19 cellular contexts compared by ENCODE assay signal in the genomic region with DNA sequence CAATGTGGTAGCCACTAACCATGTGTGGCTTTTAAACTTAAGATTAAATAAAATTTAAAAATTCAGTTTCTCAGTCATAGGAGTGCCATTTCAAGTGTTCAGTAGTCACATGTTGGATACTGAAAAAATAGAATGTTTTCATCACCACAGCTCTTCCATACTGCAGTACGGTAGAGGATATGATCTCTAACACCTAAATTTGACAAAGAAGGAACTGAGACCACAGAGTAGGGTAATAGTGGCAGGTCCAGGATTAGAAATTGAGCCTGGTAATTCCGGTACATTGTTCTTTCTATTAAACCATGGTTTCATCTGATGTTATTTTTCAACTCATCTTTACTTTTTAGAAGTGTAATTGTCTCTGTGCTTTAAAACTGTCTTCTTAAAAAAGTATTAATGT.
DNase-seq lines count a peak whose midpoint lies in the region; ATAC-seq and TF ChIP-seq lines count a peak whose summit lies in the region.
"Had no signal": no experiment of that assay in that cellular context is flagged by ENCODE, and none has a peak within 500 bp of the region (broad histone marks: within the 10 kb centered on the region; RNA-seq: fewer than 3 reads in every experiment).

No MANE protein-coding gene starts in this region.

- H3K27ac ChIP-seq in MM.1S (ENCODE audit: low read length) (peak overlapping the region; percentile 41; the same call in 1 of the 2 replicates), esophagus muscularis mucosa (replicated peaks in 1 of 4) (no peak overlapping the region)
- H3K27ac ChIP-seq: dorsolateral prefrontal cortex, hepatocyte, left ventricle myocardium inferior, suprapubic skin had no signal

- WGBS in esophagus muscularis mucosa, result 81% methylated on average over 2 of the region's 2 CpGs

- ATAC-seq in GM18858 (IDR thresholded peaks at IDR 0.05; ENCODE audit: unreplicated experiment) (peak; percentile 82), GM21390 (IDR thresholded peaks at IDR 0.05; ENCODE audit: unreplicated experiment) (peak; percentile 93), HG02938 (IDR thresholded peaks at IDR 0.05; ENCODE audit: unreplicated experiment) (peak; percentile 73), Right ventricle myocardium inferior (no peak)

- DNase-seq in MM.1S (peak; percentile 23), esophagus muscularis mucosa (ENCODE audit: extremely low spot score) (no peak), Right ventricle myocardium inferior (ENCODE audit: missing footprints) (no peak), iPS-NIHi11 (ENCODE audit: low spot score) (no peak)
- DNase-seq in stimulated activated CD4-positive, alpha-beta T cell treated with anti-CD3 and anti-CD28 coated beads, Interleukin-2, amount 100 ng/mL, for 24 hours, result no peak
- DNase-seq: activated CD4-positive, alpha-beta T cell treated with anti-CD3 and anti-CD28 coated beads for 1 hour; activated CD8-positive, alpha-beta memory T cell treated with anti-CD3 and anti-CD28 coated beads, Interleukin-2, amount 50 U/mL, for 48 hours; activated naive CD4-positive, alpha-beta T cell treated with anti-CD3 and anti-CD28 coated beads, Interleukin-2, amount 50 U/mL, for 16 hours; dorsolateral prefrontal cortex; GDM1; left ventricle myocardium inferior; NCI-H1694 treated with DMSO at 0.1 percent for 48 hours; posterior cingulate gyrus; T-helper 2 cell had no signal

- H3K4me3 ChIP-seq in MM.1S (ENCODE audit: low read length) (no peak overlapping the region), esophagus muscularis mucosa (no peak overlapping the region)
- H3K4me3 ChIP-seq: dorsolateral prefrontal cortex, hepatocyte, left ventricle myocardium inferior, suprapubic skin had no signal

- H3K27me3 ChIP-seq in MM.1S (replicated peaks; ENCODE audit: insufficient read depth, low read length) (no peaks in the 10 kb centered on the region), esophagus muscularis mucosa (no peaks in the 10 kb centered on the region)
- H3K27me3 ChIP-seq: dorsolateral prefrontal cortex, hepatocyte, suprapubic skin had no signal

- intact Hi-C loops in esophagus muscularis mucosa (cut with DNase I) (no loop called here), Right ventricle myocardium inferior (cut with DNase I) (no loop called here)

- peak overlapping the region; percentile 20; the same call in 1 of the 2 replicates for H3K4me2 ChIP-seq in MM.1S (ENCODE audit: low read depth, low read length)
- H3K4me2 ChIP-seq: hepatocyte had no signal

- H3K4me1 ChIP-seq in MM.1S (ENCODE audit: low read length) (0 out of 2 replicates have a peak, but pooled peaks cover 6% of the 10 kb centered on the region), esophagus muscularis mucosa (no peaks in the 10 kb centered on the region)
- H3K4me1 ChIP-seq: left ventricle myocardium inferior, suprapubic skin had no signal

- no peak for TF ChIP-seq POLR2A in esophagus muscularis mucosa (IDR thresholded peaks at IDR 0.05; ENCODE audit: low read depth)

- H3K9ac ChIP-seq in MM.1S (ENCODE audit: low read length), result peak overlapping the region; percentile 1; the same call in 1 of the 2 replicates

- no peaks in the 10 kb centered on the region for H3F3A ChIP-seq in MM.1S (ENCODE audit: insufficient read depth, low read length)

- H2AFZ ChIP-seq in MM.1S (ENCODE audit: low read length), result no peak overlapping the region
- H2AFZ ChIP-seq: hepatocyte had no signal

- no peaks in the 10 kb centered on the region for H4K20me1 ChIP-seq in MM.1S (ENCODE audit: insufficient read depth, low read length)

- TF ChIP-seq EP300 in esophagus muscularis mucosa (IDR thresholded peaks at IDR 0.05), result no peak

- no peaks in the 10 kb centered on the region for H3K36me3 ChIP-seq in MM.1S (replicated peaks; ENCODE audit: insufficient read depth, low read length)
- H3K36me3 ChIP-seq in esophagus muscularis mucosa, result peaks cover 8 to 69% (median 36%) of the 10 kb centered on the region in 4 donors

- no peaks in the 10 kb centered on the region for H3K9me3 ChIP-seq in MM.1S (replicated peaks; ENCODE audit: insufficient read depth, low read length)
- H3K9me3 ChIP-seq in esophagus muscularis mucosa, result no peaks in the 10 kb centered on the region
- H3K9me3 ChIP-seq: left ventricle myocardium inferior, suprapubic skin had no signal

- no peaks in the 10 kb centered on the region for H3K79me2 ChIP-seq in MM.1S (ENCODE audit: low read length)
- H3K79me2 ChIP-seq: hepatocyte had no signal

- no peaks in the 10 kb centered on the region for H3K9me2 ChIP-seq in MM.1S (replicated peaks; ENCODE audit: insufficient read depth, low read length)

- no peak for TF ChIP-seq CTCF in MM.1S (IDR thresholded peaks at IDR 0.05; ENCODE audit: low read length)
- TF ChIP-seq CTCF in esophagus muscularis mucosa (IDR thresholded peaks at IDR 0.05), result no peak
